Comparison of ENCODE assay signal across 24 cellular contexts in genomic region chr5:97406950-97407676, GRCh38.
"Had no signal": no experiment of that assay in that cellular context is flagged by ENCODE, and none has a peak within 500 bp of the region (broad histone marks: within the 10 kb centered on the region; RNA-seq: fewer than 3 reads in every experiment).

No MANE protein-coding gene starts in this region.

- H3K9me3 Mint-ChIP-seq: activated naive CD4-positive, alpha-beta T cell treated with anti-CD3 and anti-CD28 coated beads, Interleukin-2, amount 50 U/mL, for 24 hours; activated T-cell treated with anti-CD3 and anti-CD28 coated beads, Interleukin-2, amount 50 U/mL, for 24 hours; T-helper 1 cell treated with Interleukin-12 subunit alpha and Interleukin-12 subunit beta and Interleukin-4 antibody, amounts not matched to agents 30 μg/mL and 1 μg/mL, for 36 hours had no signal

- H3K27me3 ChIP-seq: ascending aorta, body of pancreas, Peyer's patch had no signal

- H3K27me3 Mint-ChIP-seq: activated T-cell treated with anti-CD3 and anti-CD28 coated beads, Interleukin-2, amount 50 U/mL, for 24 hours had no signal

- H3K4me3 Mint-ChIP-seq: activated CD8-positive, alpha-beta T cell treated with anti-CD3 and anti-CD28 coated beads, Interleukin-2, amount 10 ng/mL, durations not matched to agents 7 days and 5 days; activated naive CD4-positive, alpha-beta T cell treated with anti-CD3 and anti-CD28 coated beads, Interleukin-2, amount 50 U/mL, for 24 hours; activated T-cell treated with anti-CD3 and anti-CD28 coated beads, Interleukin-2, amount 50 U/mL, for 24 hours; activated T-helper 1 cell treated with anti-CD3 and anti-CD28 coated beads, Interleukin-12 subunit alpha, Interleukin-12 subunit beta, Interleukin-2, Interleukin-4 antibody, amounts not matched to agents 30 ng/mL and 10 ng/mL and 1 ng/mL, durations not matched to agents 14 hours and 24 hours and 36 hours; T-helper 1 cell treated with Interleukin-12 subunit alpha and Interleukin-12 subunit beta and Interleukin-4 antibody, amounts not matched to agents 30 μg/mL and 1 μg/mL, for 36 hours had no signal

- H3K4me1 Mint-ChIP-seq: activated naive CD4-positive, alpha-beta T cell treated with anti-CD3 and anti-CD28 coated beads, Interleukin-2, amount 50 U/mL, for 24 hours had no signal

- DNase-seq: activated CD4-positive, alpha-beta T cell treated with anti-CD3 and anti-CD28 coated beads for 4 hours; activated CD8-positive, alpha-beta memory T cell treated with anti-CD3 and anti-CD28 coated beads, Interleukin-2, amount 50 U/mL, for 48 hours; activated CD8-positive, alpha-beta T cell treated with anti-CD3 and anti-CD28 coated beads, Interleukin-2, amount 10 ng/mL, durations not matched to agents 7 days and 5 days; activated effector memory CD4-positive, alpha-beta T cell treated with Interleukin-2 at 50 U/mL for 16 hours; activated naive CD4-positive, alpha-beta T cell; activated T-cell treated with anti-CD3 and anti-CD28 coated beads, Interleukin-2, amount 50 U/mL, for 24 hours; body of pancreas; NCI-H1092; NCI-H1417; NCI-H1930; NCI-H2107; NCI-H2171 treated with DMSO at 0.1 percent for 48 hours; NCI-H345; NCI-H510A; NCI-H526 treated with DMSO at 0.1 percent for 48 hours; SHP77 treated with DMSO at 0.1 percent for 48 hours had no signal

- H3K36me3 Mint-ChIP-seq: activated naive CD4-positive, alpha-beta T cell treated with anti-CD3 and anti-CD28 coated beads, Interleukin-2, amount 50 U/mL, for 24 hours had no signal

- H3K36me3 ChIP-seq: ascending aorta, Peyer's patch had no signal

- H3K27ac Mint-ChIP-seq: activated CD8-positive, alpha-beta T cell treated with anti-CD3 and anti-CD28 coated beads, Interleukin-2, amount 10 ng/mL, durations not matched to agents 7 days and 5 days; activated naive CD4-positive, alpha-beta T cell treated with anti-CD3 and anti-CD28 coated beads, Interleukin-2, amount 50 U/mL, for 24 hours; activated T-cell treated with anti-CD3 and anti-CD28 coated beads, Interleukin-2, amount 50 U/mL, for 24 hours; activated T-helper 1 cell treated with anti-CD3 and anti-CD28 coated beads, Interleukin-12 subunit alpha, Interleukin-12 subunit beta, Interleukin-2, Interleukin-4 antibody, amounts not matched to agents 30 ng/mL and 10 ng/mL and 1 ng/mL, durations not matched to agents 14 hours and 24 hours and 36 hours; T-helper 1 cell treated with Interleukin-12 subunit alpha and Interleukin-12 subunit beta and Interleukin-4 antibody, amounts not matched to agents 30 μg/mL and 1 μg/mL, for 36 hours had no signal

- H3K4me1 ChIP-seq: ascending aorta, body of pancreas, Peyer's patch had no signal

- H3K27ac ChIP-seq: ascending aorta, body of pancreas, KMS-11, Peyer's patch, RWPE1 had no signal

- H3K9me3 ChIP-seq: ascending aorta, body of pancreas, Peyer's patch had no signal

- ATAC-seq: activated CD4-positive, CD25-positive, alpha-beta regulatory T cell treated with anti-CD3 and anti-CD28 coated beads, Interleukin-2, amount 50 U/mL, for 24 hours; activated CD8-positive, alpha-beta T cell treated with anti-CD3 and anti-CD28 coated beads, Interleukin-2, amount 10 ng/mL, durations not matched to agents 7 days and 5 days; body of pancreas had no signal

- H3K4me3 ChIP-seq: ascending aorta, body of pancreas, Peyer's patch had no signal
